Comparison of ENCODE assay signal across 3 cellular contexts in the genomic region with DNA sequence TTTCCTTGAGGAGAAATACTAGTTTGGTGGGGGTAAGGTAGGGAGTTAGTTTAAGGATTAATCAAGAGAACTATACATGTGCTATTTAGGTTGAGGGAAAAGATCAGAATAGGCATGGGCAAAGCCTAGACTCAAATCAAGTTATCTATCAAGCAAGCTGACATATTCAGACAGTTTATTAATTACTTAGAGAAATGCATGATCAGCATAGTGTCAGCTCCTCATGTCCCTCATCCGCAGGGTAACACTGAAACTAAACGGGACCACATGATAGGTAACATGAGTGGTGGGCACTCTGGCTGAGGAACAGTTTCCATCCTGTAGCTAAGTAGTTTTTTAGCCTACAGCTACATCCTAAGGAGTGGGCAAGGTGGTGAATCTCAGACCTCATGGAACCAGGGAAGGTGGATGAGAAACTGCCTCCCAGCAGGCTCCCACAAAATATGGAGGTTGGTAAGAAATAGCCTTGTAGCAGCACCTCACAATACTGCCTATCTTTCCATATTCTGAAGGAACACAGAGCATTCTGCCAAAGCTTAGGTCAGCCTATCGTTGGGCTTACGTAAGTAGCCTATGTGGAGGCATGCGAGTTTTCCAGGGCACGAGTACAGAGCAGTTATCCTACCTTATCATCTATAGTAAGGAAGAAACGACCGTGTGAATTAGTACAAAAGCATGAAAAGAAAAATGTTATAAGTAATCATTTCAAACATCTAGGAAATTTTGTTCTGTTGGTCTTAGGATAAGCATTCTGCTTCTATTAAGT.
TF ChIP-seq lines count a peak whose summit lies in the region.

No MANE protein-coding gene starts in this region.

TF ChIP-seq in A549, 52 proteins besides CTCF, POLR2A, EP300 and RAD21:
- TF ChIP-seq, protein P1, sequence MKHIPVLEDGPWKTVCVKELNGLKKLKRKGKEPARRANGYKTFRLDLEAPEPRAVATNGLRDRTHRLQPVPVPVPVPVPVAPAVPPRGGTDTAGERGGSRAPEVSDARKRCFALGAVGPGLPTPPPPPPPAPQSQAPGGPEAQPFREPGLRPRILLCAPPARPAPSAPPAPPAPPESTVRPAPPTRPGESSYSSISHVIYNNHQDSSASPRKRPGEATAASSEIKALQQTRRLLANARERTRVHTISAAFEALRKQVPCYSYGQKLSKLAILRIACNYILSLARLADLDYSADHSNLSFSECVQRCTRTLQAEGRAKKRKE (CRISPR knock-in tag; IDR thresholded peaks at IDR 0.05; ENCODE audit: low read depth), result no peak
- TF ChIP-seq TFCP2L1 (CRISPR knock-in tag; IDR thresholded peaks at IDR 0.05), result no peak
- TF ChIP-seq, protein P2, sequence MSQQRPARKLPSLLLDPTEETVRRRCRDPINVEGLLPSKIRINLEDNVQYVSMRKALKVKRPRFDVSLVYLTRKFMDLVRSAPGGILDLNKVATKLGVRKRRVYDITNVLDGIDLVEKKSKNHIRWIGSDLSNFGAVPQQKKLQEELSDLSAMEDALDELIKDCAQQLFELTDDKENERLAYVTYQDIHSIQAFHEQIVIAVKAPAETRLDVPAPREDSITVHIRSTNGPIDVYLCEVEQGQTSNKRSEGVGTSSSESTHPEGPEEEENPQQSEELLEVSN (IDR thresholded peaks at IDR 0.05; ENCODE audit: borderline replicate concordance, low read depth), result no peak
- no peak for TF ChIP-seq PHF8 (IDR thresholded peaks at IDR 0.05; ENCODE audit: borderline replicate concordance, low read depth)
- no peak for TF ChIP-seq ZFP36 (IDR thresholded peaks at IDR 0.05; ENCODE audit: borderline replicate concordance, partially characterized antibody)
- TF ChIP-seq FOXS1 (CRISPR knock-in tag; IDR thresholded peaks at IDR 0.05), result no peak
- peak; percentile 62 for TF ChIP-seq MAFK (IDR thresholded peaks at IDR 0.05; ENCODE audit: partially characterized antibody)

TF ChIP-seq in K562, 482 proteins besides CTCF, POLR2A, EP300 and RAD21:
- TF ChIP-seq ELF2 (CRISPR knock-in tag; IDR thresholded peaks at IDR 0.05) (no peak), MAFG (tag; conservative IDR thresholded peaks at IDR 0.05) (0 out of 2 replicates have a peak, but pooled peaks have one; percentile 25), ZNF316 (IDR thresholded peaks at IDR 0.05) (peak; percentile 69), C11orf30 (IDR thresholded peaks at IDR 0.05; ENCODE audit: low read depth) (peak; percentile 47; the same call in 1 of the 2 replicates), ZNF239 (CRISPR knock-in tag; IDR thresholded peaks at IDR 0.05) (no peak)

TF ChIP-seq in GM23338, 12 proteins besides CTCF, POLR2A, EP300 and RAD21:
- no peak for TF ChIP-seq STAT1 (IDR thresholded peaks at IDR 0.05; ENCODE audit: unreplicated experiment)
- no peak for TF ChIP-seq POLR2AphosphoS5 (IDR thresholded peaks at IDR 0.05; ENCODE audit: low read depth)
- no peak for TF ChIP-seq CREB1 (CRISPR knock-in tag; IDR thresholded peaks at IDR 0.05; ENCODE audit: low read depth)
- no peak for TF ChIP-seq ZNF114 (CRISPR knock-in tag; IDR thresholded peaks at IDR 0.05)
- TF ChIP-seq NANOG (IDR thresholded peaks at IDR 0.05; ENCODE audit: borderline replicate concordance), result no peak
- no peak for TF ChIP-seq JUNB (IDR thresholded peaks at IDR 0.05; ENCODE audit: unreplicated experiment)
- TF ChIP-seq, protein P3, sequence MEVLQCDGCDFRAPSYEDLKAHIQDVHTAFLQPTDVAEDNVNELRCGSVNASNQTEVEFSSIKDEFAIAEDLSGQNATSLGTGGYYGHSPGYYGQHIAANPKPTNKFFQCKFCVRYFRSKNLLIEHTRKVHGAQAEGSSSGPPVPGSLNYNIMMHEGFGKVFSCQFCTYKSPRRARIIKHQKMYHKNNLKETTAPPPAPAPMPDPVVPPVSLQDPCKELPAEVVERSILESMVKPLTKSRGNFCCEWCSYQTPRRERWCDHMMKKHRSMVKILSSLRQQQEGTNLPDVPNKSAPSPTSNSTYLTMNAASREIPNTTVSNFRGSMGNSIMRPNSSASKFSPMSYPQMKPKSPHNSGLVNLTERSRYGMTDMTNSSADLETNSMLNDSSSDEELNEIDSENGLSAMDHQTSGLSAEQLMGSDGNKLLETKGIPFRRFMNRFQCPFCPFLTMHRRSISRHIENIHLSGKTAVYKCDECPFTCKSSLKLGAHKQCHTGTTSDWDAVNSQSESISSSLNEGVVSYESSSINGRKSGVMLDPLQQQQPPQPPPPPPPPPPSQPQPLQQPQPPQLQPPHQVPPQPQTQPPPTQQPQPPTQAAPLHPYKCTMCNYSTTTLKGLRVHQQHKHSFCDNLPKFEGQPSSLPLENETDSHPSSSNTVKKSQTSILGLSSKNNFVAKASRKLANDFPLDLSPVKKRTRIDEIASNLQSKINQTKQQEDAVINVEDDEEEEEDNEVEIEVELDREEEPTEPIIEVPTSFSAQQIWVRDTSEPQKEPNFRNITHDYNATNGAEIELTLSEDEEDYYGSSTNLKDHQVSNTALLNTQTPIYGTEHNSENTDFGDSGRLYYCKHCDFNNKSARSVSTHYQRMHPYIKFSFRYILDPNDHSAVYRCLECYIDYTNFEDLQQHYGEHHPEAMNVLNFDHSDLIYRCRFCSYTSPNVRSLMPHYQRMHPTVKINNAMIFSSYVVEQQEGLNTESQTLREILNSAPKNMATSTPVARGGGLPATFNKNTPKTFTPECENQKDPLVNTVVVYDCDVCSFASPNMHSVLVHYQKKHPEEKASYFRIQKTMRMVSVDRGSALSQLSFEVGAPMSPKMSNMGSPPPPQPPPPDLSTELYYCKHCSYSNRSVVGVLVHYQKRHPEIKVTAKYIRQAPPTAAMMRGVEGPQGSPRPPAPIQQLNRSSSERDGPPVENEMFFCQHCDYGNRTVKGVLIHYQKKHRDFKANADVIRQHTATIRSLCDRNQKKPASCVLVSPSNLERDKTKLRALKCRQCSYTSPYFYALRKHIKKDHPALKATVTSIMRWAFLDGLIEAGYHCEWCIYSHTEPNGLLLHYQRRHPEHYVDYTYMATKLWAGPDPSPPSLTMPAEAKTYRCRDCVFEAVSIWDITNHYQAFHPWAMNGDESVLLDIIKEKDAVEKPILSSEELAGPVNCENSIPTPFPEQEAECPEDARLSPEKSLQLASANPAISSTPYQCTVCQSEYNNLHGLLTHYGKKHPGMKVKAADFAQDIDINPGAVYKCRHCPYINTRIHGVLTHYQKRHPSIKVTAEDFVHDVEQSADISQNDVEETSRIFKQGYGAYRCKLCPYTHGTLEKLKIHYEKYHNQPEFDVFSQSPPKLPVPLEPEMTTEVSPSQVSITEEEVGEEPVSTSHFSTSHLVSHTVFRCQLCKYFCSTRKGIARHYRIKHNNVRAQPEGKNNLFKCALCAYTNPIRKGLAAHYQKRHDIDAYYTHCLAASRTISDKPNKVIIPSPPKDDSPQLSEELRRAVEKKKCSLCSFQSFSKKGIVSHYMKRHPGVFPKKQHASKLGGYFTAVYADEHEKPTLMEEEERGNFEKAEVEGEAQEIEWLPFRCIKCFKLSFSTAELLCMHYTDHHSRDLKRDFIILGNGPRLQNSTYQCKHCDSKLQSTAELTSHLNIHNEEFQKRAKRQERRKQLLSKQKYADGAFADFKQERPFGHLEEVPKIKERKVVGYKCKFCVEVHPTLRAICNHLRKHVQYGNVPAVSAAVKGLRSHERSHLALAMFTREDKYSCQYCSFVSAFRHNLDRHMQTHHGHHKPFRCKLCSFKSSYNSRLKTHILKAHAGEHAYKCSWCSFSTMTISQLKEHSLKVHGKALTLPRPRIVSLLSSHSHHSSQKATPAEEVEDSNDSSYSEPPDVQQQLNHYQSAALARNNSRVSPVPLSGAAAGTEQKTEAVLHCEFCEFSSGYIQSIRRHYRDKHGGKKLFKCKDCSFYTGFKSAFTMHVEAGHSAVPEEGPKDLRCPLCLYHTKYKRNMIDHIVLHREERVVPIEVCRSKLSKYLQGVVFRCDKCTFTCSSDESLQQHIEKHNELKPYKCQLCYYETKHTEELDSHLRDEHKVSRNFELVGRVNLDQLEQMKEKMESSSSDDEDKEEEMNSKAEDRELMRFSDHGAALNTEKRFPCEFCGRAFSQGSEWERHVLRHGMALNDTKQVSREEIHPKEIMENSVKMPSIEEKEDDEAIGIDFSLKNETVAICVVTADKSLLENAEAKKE (CRISPR knock-in tag; IDR thresholded peaks at IDR 0.05), result no peak
- TF ChIP-seq, protein P4, sequence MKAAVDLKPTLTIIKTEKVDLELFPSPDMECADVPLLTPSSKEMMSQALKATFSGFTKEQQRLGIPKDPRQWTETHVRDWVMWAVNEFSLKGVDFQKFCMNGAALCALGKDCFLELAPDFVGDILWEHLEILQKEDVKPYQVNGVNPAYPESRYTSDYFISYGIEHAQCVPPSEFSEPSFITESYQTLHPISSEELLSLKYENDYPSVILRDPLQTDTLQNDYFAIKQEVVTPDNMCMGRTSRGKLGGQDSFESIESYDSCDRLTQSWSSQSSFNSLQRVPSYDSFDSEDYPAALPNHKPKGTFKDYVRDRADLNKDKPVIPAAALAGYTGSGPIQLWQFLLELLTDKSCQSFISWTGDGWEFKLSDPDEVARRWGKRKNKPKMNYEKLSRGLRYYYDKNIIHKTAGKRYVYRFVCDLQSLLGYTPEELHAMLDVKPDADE (IDR thresholded peaks at IDR 0.05), result no peak
- TF ChIP-seq EZH2 (IDR thresholded peaks at IDR 0.05; ENCODE audit: low read depth, unreplicated experiment), result no peak
- no peak for TF ChIP-seq EZH2phosphoT487 (IDR thresholded peaks at IDR 0.05; ENCODE audit: unreplicated experiment)
